In genomic region chr9:88990721-88991065, GRCh38 we compare ENCODE assay signal across 10 cellular contexts. TPM values are rescaled to one million over a fixed set of nuclear protein-coding genes. Genes with fewer than 3 reads are reported as not detected.
DNase-seq lines count a peak whose midpoint lies in the region; ATAC-seq and TF ChIP-seq lines count a peak whose summit lies in the region.
"Had no signal": no experiment of that assay in that cellular context is flagged by ENCODE, and none has a peak within 500 bp of the region (broad histone marks: within the 10 kb centered on the region; RNA-seq: fewer than 3 reads in every experiment).

No MANE protein-coding gene starts in this region.

- H2AFZ ChIP-seq in parathyroid adenoma = no peak overlapping the region

- H3K27me3 Mint-ChIP-seq in T-cell (peaks cover 42 to 48% of the 10 kb centered on the region in 2 donors), natural killer cell (ENCODE audit: low read depth in 2 of 2) (peaks cover 38 to 65% of the 10 kb centered on the region in 2 donors)

- POLR2A ChIA-PET in T-cell (lab: Charles Lee) = no interaction called here

- no peaks in the 10 kb centered on the region for H3K79me2 ChIP-seq in parathyroid adenoma

- H3K9me3 ChIP-seq in BLaER1 (no peaks in the 10 kb centered on the region), cardiac muscle cell (ENCODE audit: low read depth) (no peaks in the 10 kb centered on the region), parathyroid adenoma (ENCODE audit: control insufficient read depth, low read length) (no peaks in the 10 kb centered on the region)

- ATAC-seq in T-cell (replicated peaks in 1 of 4) (no peak), HG02678 (IDR thresholded peaks at IDR 0.05; ENCODE audit: unreplicated experiment) (no peak), natural killer cell (no peak), HG03139 (IDR thresholded peaks at IDR 0.05; ENCODE audit: unreplicated experiment) (no peak), HG02870 (IDR thresholded peaks at IDR 0.05; ENCODE audit: unreplicated experiment) (no peak)

- H3K4me3 Mint-ChIP-seq in T-cell = peak overlapping the region; percentile 28 to 66 (median 28)
- no peak overlapping the region for H3K4me3 Mint-ChIP-seq in natural killer cell

- peak overlapping the region; percentile 97 for H3K4me2 ChIP-seq in BLaER1
- peak overlapping the region; percentile 41 for H3K4me2 ChIP-seq in parathyroid adenoma (ENCODE audit: low read length)

- no peak for DNase-seq in T-cell
- DNase-seq in cardiac muscle cell (ENCODE audit: low read depth in 1 of 2, low spot score in 1 of 2) = peak in 1 of 2 donors; percentile 73
- DNase-seq in natural killer cell = no peak
- DNase-seq: NCI-H1417 treated with DMSO at 0.1 percent for 48 hours, T-helper 9 cell had no signal

- CTCF ChIA-PET in T-cell (lab: Charles Lee) = no interaction called here

- H3K36me3 ChIP-seq in BLaER1 (no peaks in the 10 kb centered on the region), cardiac muscle cell (no peaks in the 10 kb centered on the region), parathyroid adenoma (ENCODE audit: control insufficient read depth, insufficient read depth, low read length) (no peaks in the 10 kb centered on the region)

- H4K20me1 ChIP-seq in BLaER1 = no peaks in the 10 kb centered on the region

- H3K4me1 Mint-ChIP-seq in T-cell = peaks cover 17 to 25% (median 24%) of the 10 kb centered on the region in 3 donors
- no peaks in the 10 kb centered on the region for H3K4me1 Mint-ChIP-seq in natural killer cell

- no peak overlapping the region for H3K27ac ChIP-seq in BLaER1
- H3K27ac ChIP-seq in cardiac muscle cell = peak overlapping the region; percentile 29
- no peak overlapping the region for H3K27ac ChIP-seq in parathyroid adenoma

- H3K36me3 Mint-ChIP-seq in T-cell (no peaks in the 10 kb centered on the region), natural killer cell (no peaks in the 10 kb centered on the region)

- H3K27me3 ChIP-seq in BLaER1 = peaks cover 32% of the 10 kb centered on the region
- no peaks in the 10 kb centered on the region for H3K27me3 ChIP-seq in cardiac muscle cell
- H3K27me3 ChIP-seq in parathyroid adenoma (ENCODE audit: control insufficient read depth, insufficient read depth, low read length) = no peaks in the 10 kb centered on the region

- intact Hi-C loops in natural killer cell (cut with micrococcal nuclease) = no loop called here

- TF ChIP-seq CTCF in cardiac muscle cell (IDR thresholded peaks at IDR 0.05; ENCODE audit: low read depth, low read length) (no peak), parathyroid adenoma (IDR thresholded peaks at IDR 0.05) (no peak), natural killer cell (IDR thresholded peaks at IDR 0.05) (no peak)

- H3K9ac ChIP-seq in BLaER1 = no peak overlapping the region
- H3K9ac ChIP-seq in parathyroid adenoma = no peak overlapping the region

- H3K4me3 ChIP-seq in BLaER1 (peak overlapping the region; percentile 75), cardiac muscle cell (peak overlapping the region; percentile 74), parathyroid adenoma (ENCODE audit: low read depth, low read length) (peak overlapping the region; percentile 14)

- H3K4me1 ChIP-seq in BLaER1 = peaks cover 25% of the 10 kb centered on the region
- H3K4me1 ChIP-seq in cardiac muscle cell (ENCODE audit: low read depth) = peaks cover 14% of the 10 kb centered on the region
- H3K4me1 ChIP-seq in parathyroid adenoma = no peaks in the 10 kb centered on the region

- H3K9me3 Mint-ChIP-seq in T-cell (no peaks in the 10 kb centered on the region), natural killer cell (no peaks in the 10 kb centered on the region)

- no peak overlapping the region for H3K27ac Mint-ChIP-seq in T-cell
- H3K27ac Mint-ChIP-seq in natural killer cell = no peak overlapping the region

RNA-seq across cellular contexts. Expression of gene S1PR3, which starts 0.6 kb away (rescaled TPM):
- total RNA-seq in T-cell = under 1 TPM; 0.07 to 0.23 (median 0.12) TPM
- 11.3 and 15.5 TPM in 2 replicates for total RNA-seq in cardiac muscle cell
- 7.4 and 10.9 TPM in 2 replicates for polyA plus RNA-seq in cardiac muscle cell
- 1 to 10 TPM in 2 of 3 donors, not detected in 1; 1.1 to 1.5 TPM for total RNA-seq in natural killer cell

Comparison
In these comparisons a context has a peak if more than half of its experiments do, and no peak if none do; other contexts are left out.
1. H3K4me3 ChIP-seq: peak in every context shown above with its lines; median percentile 75 in BLaER1; 74 in cardiac muscle cell; 14 in parathyroid adenoma.